ENCODE assay signal across 17 cellular contexts in genomic region chr5:125052601-125053000, GRCh38.
DNase-seq lines count a peak whose midpoint lies in the region; ATAC-seq, FAIRE-seq and TF ChIP-seq lines count a peak whose summit lies in the region.
"Had no signal": no experiment of that assay in that cellular context is flagged by ENCODE, and none has a peak within 500 bp of the region (broad histone marks: within the 10 kb centered on the region; RNA-seq: fewer than 3 reads in every experiment).

No MANE protein-coding gene starts in this region.

- peaks cover 33% of the 10 kb centered on the region for H3K4me1 Mint-ChIP-seq in nephron
- no peaks in the 10 kb centered on the region for H3K4me1 Mint-ChIP-seq in activated CD8-positive, alpha-beta memory T cell treated with anti-CD3 and anti-CD28 coated beads, Interleukin-2, amount 10 ng/mL, durations not matched to agents 7 days and 5 days
- H3K4me1 Mint-ChIP-seq: CD4-positive, alpha-beta memory T cell had no signal

- peaks cover 5% of the 10 kb centered on the region for H3K27me3 Mint-ChIP-seq in nephron (ENCODE audit: low read depth)
- H3K27me3 Mint-ChIP-seq in activated CD8-positive, alpha-beta memory T cell treated with anti-CD3 and anti-CD28 coated beads, Interleukin-2, amount 10 ng/mL, durations not matched to agents 7 days and 5 days: no peaks in the 10 kb centered on the region
- H3K27me3 Mint-ChIP-seq: CD4-positive, alpha-beta memory T cell had no signal

- H2BK120ac ChIP-seq in H1 (replicated peaks; ENCODE audit: low read depth, low read length): peak overlapping the region; percentile 24

- TF ChIP-seq EP300 in H1 (IDR thresholded peaks at IDR 0.05; ENCODE audit: borderline replicate concordance in 1 of 2, low read depth in 2 of 2, low read length in 2 of 2): no peak

- no peak overlapping the region for H3K9ac ChIP-seq in H1 (replicated peaks in 1 of 4; ENCODE audit: extremely low read depth in 1 of 4, low read depth in 3 of 4, low read length in 3 of 4)
- H3K9ac ChIP-seq: BLaER1 had no signal

- peaks cover 6 to 27% (median 12%) of the 10 kb centered on the region in 4 experiments; a peak in 5 of 7 replicates for H3K4me1 ChIP-seq in H1 (replicated peaks in 1 of 4; ENCODE audit: control insufficient read depth in 3 of 4, insufficient read depth in 4 of 4, low read length in 3 of 4)

- 79% methylated on average over 7 of the region's 7 CpGs; no CpG with 5 or more reads in 1 of the 2 experiments for WGBS in H1 (ENCODE audit: extremely low coverage in 1 of 2, insufficient coverage in 1 of 2, insufficient read length in 1 of 2, insufficient replicate concordance in 2 of 2, low coverage in 1 of 2, low lambda C conversion rate in 2 of 2, missing lambda C conversion rate in 1 of 2), 2 experiments

- H3K14ac ChIP-seq in H1 (ENCODE audit: insufficient read length): no peak overlapping the region

- DNase-seq in left cardiac atrium (no peak), Right ventricle myocardium superior (no peak), H1 (ENCODE audit: low read depth in 1 of 2, low spot score in 2 of 2) (no peak), COR-L47 (lab: John Stamatoyannopoulos, UW) (no peak), frontal cortex (ENCODE audit: low spot score in 2 of 2) (no peak)
- DNase-seq in activated CD8-positive, alpha-beta memory T cell treated with anti-CD3 and anti-CD28 coated beads, Interleukin-2, amount 10 ng/mL, durations not matched to agents 7 days and 5 days: no peak
- DNase-seq: 8988T; CD4-positive, alpha-beta memory T cell; DMS 273 treated with DMSO at 0.1 percent for 48 hours; DMS53; DND-41; EL; HCEC 1CT had no signal

- peaks cover 0 to 1% of the 10 kb centered on the region in 2 experiments; a peak in 1 of 4 replicates for H3K9me3 ChIP-seq in H1 (ENCODE audit: insufficient read depth in 2 of 2, low read depth in 1 of 2, low read length in 1 of 2)

- H3K27ac ChIP-seq in H1 (ENCODE audit: low read depth, low read length): no peak overlapping the region
- H3K27ac ChIP-seq: BLaER1 had no signal

- ATAC-seq in left cardiac atrium: peak; percentile 46 to 71
- ATAC-seq in Right ventricle myocardium superior (ENCODE audit: poor library complexity): no peak
- ATAC-seq in activated CD8-positive, alpha-beta memory T cell treated with anti-CD3 and anti-CD28 coated beads, Interleukin-2, amount 10 ng/mL, durations not matched to agents 7 days and 5 days: no peak
- ATAC-seq: GM12878 had no signal

- peak overlapping the region; percentile 52; the same call in 1 of the 2 replicates for H2BK12ac ChIP-seq in H1 (ENCODE audit: low read depth, low read length)

- no peak overlapping the region for H2BK15ac ChIP-seq in H1 (ENCODE audit: low read length)

- H4K20me1 ChIP-seq in H1 (replicated peaks in 1 of 2; ENCODE audit: control insufficient read depth in 1 of 2, insufficient read depth in 2 of 2, low read length in 2 of 2): no peaks in the 10 kb centered on the region
- H4K20me1 ChIP-seq: BLaER1 had no signal

- peak overlapping the region in 2 of 3 experiments; percentile 51 to 66 for H3K27ac Mint-ChIP-seq in nephron
- no peak overlapping the region for H3K27ac Mint-ChIP-seq in activated CD8-positive, alpha-beta memory T cell treated with anti-CD3 and anti-CD28 coated beads, Interleukin-2, amount 10 ng/mL, durations not matched to agents 7 days and 5 days
- H3K27ac Mint-ChIP-seq: CD14-positive monocyte; CD4-positive, alpha-beta memory T cell had no signal

- POLR2A ChIA-PET in H1 (lab: Charles Lee; ENCODE audit: partially characterized antibody): no interaction called here

- no peak overlapping the region for H3K4me3 Mint-ChIP-seq in nephron
- H3K4me3 Mint-ChIP-seq in activated CD8-positive, alpha-beta memory T cell treated with anti-CD3 and anti-CD28 coated beads, Interleukin-2, amount 10 ng/mL, durations not matched to agents 7 days and 5 days: no peak overlapping the region
- H3K4me3 Mint-ChIP-seq: CD14-positive monocyte; CD4-positive, alpha-beta memory T cell had no signal

- H3K36me3 ChIP-seq in H1 (ENCODE audit: control insufficient read depth in 2 of 4, insufficient read depth in 4 of 4, low read length in 3 of 4): no peaks in the 10 kb centered on the region
- H3K36me3 ChIP-seq: BLaER1 had no signal

- no peak for FAIRE-seq in H1 (lab: Jason Lieb, UNC)
- no peak for FAIRE-seq in frontal cortex (lab: Jason Lieb, UNC)
- FAIRE-seq: GM12878 had no signal

- H4K5ac ChIP-seq in H1 (ENCODE audit: insufficient read length, low read depth, low read length): no peak overlapping the region

- H3K4me2 ChIP-seq in H1 (ENCODE audit: insufficient read depth in 1 of 2, low read depth in 2 of 2, low read length in 2 of 2): no peak overlapping the region
- H3K4me2 ChIP-seq: BLaER1 had no signal

- no peaks in the 10 kb centered on the region for H3K79me1 ChIP-seq in H1 (ENCODE audit: low read depth, low read length)

- H4K91ac ChIP-seq in H1 (replicated peaks; ENCODE audit: insufficient read length, low read length): peak overlapping the region; percentile 58

- no peaks in the 10 kb centered on the region for H3K79me2 ChIP-seq in H1 (ENCODE audit: control insufficient read depth in 1 of 2, insufficient read depth in 2 of 2, low read length in 2 of 2)

- no peak overlapping the region for H3K23ac ChIP-seq in H1 (ENCODE audit: insufficient read length)

- H2BK20ac ChIP-seq in H1 (ENCODE audit: low read length): peak overlapping the region; percentile 23; the same call in 1 of the 2 replicates

- TF ChIP-seq CTCF in H1 (IDR thresholded peaks at IDR 0.05; ENCODE audit: control extremely low read depth in 1 of 3, insufficient read depth in 1 of 3, low read depth in 1 of 3, low read length in 3 of 3) (no peak), nephron (IDR thresholded peaks at IDR 0.05; ENCODE audit: unreplicated experiment in 3 of 3) (no peak)

- no peaks in the 10 kb centered on the region for H3K23me2 ChIP-seq in H1 (ENCODE audit: low read depth, low read length)

- no peaks in the 10 kb centered on the region for H3K9me3 Mint-ChIP-seq in nephron
- peaks cover 6% of the 10 kb centered on the region for H3K9me3 Mint-ChIP-seq in activated CD8-positive, alpha-beta memory T cell treated with anti-CD3 and anti-CD28 coated beads, Interleukin-2, amount 10 ng/mL, durations not matched to agents 7 days and 5 days (ENCODE audit: low read depth)

- H3K27me3 ChIP-seq in H1 (replicated peaks in 1 of 4; ENCODE audit: control insufficient read depth in 3 of 4, extremely low read depth in 1 of 4, insufficient read depth in 3 of 4, low read length in 3 of 4): no peaks in the 10 kb centered on the region
- H3K27me3 ChIP-seq: BLaER1 had no signal

- H4K8ac ChIP-seq in H1 (ENCODE audit: extremely low read depth, insufficient read depth, low read length): no peak overlapping the region

- TF ChIP-seq POLR2A in H1 (IDR thresholded peaks at IDR 0.05; ENCODE audit: control extremely low read depth in 1 of 2, low read depth in 2 of 2, low read length in 2 of 2): no peak

- no peaks in the 10 kb centered on the region for H3K36me3 Mint-ChIP-seq in nephron (ENCODE audit: low read depth)
- no peaks in the 10 kb centered on the region for H3K36me3 Mint-ChIP-seq in activated CD8-positive, alpha-beta memory T cell treated with anti-CD3 and anti-CD28 coated beads, Interleukin-2, amount 10 ng/mL, durations not matched to agents 7 days and 5 days
- H3K36me3 Mint-ChIP-seq: CD4-positive, alpha-beta memory T cell had no signal

- no peak overlapping the region; the same call in 1 of the 2 replicates for H3K18ac ChIP-seq in H1 (ENCODE audit: extremely low read depth, low read length)

- H3K4ac ChIP-seq in H1 (replicated peaks; ENCODE audit: insufficient read length, low read depth, low read length): no peak overlapping the region

- no peak overlapping the region for H2AK5ac ChIP-seq in H1 (ENCODE audit: low read depth, low read length)

- TF ChIP-seq RAD21 in H1 (IDR thresholded peaks at IDR 0.05 in 1 of 2, conservative IDR thresholded peaks at IDR 0.05 in 1 of 2; ENCODE audit: low read depth in 2 of 2, low read length in 2 of 2): no peak

- intact Hi-C loops in left cardiac atrium (cut with DNase I) (no loop called here), Right ventricle myocardium superior (cut with DNase I) (no loop called here)

- H2BK5ac ChIP-seq in H1 (ENCODE audit: low read depth, low read length): no peak overlapping the region; the same call in 1 of the 2 replicates

- no peak overlapping the region for H3K4me3 ChIP-seq in H1 (ENCODE audit: extremely low read depth in 1 of 4, insufficient read depth in 2 of 4, low read depth in 3 of 4, low read length in 4 of 4)
- H3K4me3 ChIP-seq: BLaER1, GM12878 had no signal

- no peak overlapping the region for H2AFZ ChIP-seq in H1 (ENCODE audit: low read length)

- no peak overlapping the region for H3K56ac ChIP-seq in H1 (replicated peaks; ENCODE audit: insufficient read length, low read depth, low read length)

- CTCF ChIA-PET in H1 (lab: Charles Lee; ENCODE audit: partially characterized antibody): no interaction called here
- CTCF ChIA-PET in activated CD8-positive, alpha-beta memory T cell treated with anti-CD3 and anti-CD28 coated beads, Interleukin-2, amount 10 ng/mL, durations not matched to agents 7 days and 5 days (lab: Charles Lee): interaction anchor here (0.7 kb wide), 1 partner anchor 588 kb away, joined by 5 read pairs; no protein-coding TSS in a partner anchor

TF ChIP-seq in H1, 55 proteins besides CTCF, POLR2A, EP300 and RAD21 (continues in another document):
- no peak for TF ChIP-seq CBX8 (IDR thresholded peaks at IDR 0.05; ENCODE audit: borderline replicate concordance, low read depth, low read length)
- no peak for TF ChIP-seq USF2 (IDR thresholded peaks at IDR 0.05; ENCODE audit: low read length)
- TF ChIP-seq NANOG (IDR thresholded peaks at IDR 0.05; ENCODE audit: insufficient read depth, low read depth, low read length, poor library complexity, severe bottlenecking): no peak
- TF ChIP-seq ATF3 (IDR thresholded peaks at IDR 0.05; ENCODE audit: insufficient read depth, low read depth, low read length): no peak
- no peak for TF ChIP-seq HDAC6 (IDR thresholded peaks at IDR 0.05; ENCODE audit: low read depth, low read length)
- no peak for TF ChIP-seq BRCA1 (IDR thresholded peaks at IDR 0.05; ENCODE audit: low read depth, low read length)
- TF ChIP-seq NRF1 (IDR thresholded peaks at IDR 0.05; ENCODE audit: low read depth, low read length): no peak
- TF ChIP-seq KDM5A (IDR thresholded peaks at IDR 0.05; ENCODE audit: low read length): no peak

Comparison
In these comparisons a context has a peak if more than half of its experiments do, and no peak if none do; other contexts are left out.
1. ATAC-seq: peak in left cardiac atrium (2 of 2); none in Right ventricle myocardium superior (single experiment) and activated CD8-positive, alpha-beta memory T cell treated with anti-CD3 and anti-CD28 coated beads, Interleukin-2, amount 10 ng/mL, durations not matched to agents 7 days and 5 days (single experiment).